In the genomic region with DNA sequence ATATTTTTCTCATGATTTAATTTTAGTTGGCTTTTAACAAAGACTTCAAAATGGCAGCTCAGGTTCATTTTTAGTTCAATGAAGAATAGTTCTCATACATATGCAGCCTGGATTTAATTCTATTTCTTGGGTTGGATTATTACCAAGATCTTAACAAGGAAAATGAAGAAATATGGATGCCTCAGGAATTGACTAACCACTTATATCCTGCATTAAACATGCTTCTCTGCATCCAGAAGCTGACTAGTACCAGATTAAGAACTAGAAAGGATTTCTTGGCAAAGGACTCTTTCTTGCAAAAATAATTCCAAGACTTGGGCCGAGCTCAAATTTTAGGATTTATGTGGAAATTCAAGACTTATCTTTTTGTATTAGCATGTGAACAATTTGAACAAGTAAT, we compare ENCODE assay signal across 21 cellular contexts.
"Had no signal": no experiment of that assay in that cellular context is flagged by ENCODE, and none has a peak within 500 bp of the region (broad histone marks: within the 10 kb centered on the region; RNA-seq: fewer than 3 reads in every experiment).

No MANE protein-coding gene starts in this region.

- H3K36me3 ChIP-seq: heart right ventricle, left ventricle myocardium inferior, neutrophil, right lobe of liver, transverse colon had no signal

- H3K27me3 ChIP-seq: heart right ventricle, neutrophil, right lobe of liver, testis, transverse colon had no signal

- H3K27ac ChIP-seq: heart right ventricle, left ventricle myocardium inferior, neutrophil, right lobe of liver, testis, transverse colon had no signal

- H3K9me3 ChIP-seq: heart right ventricle, left ventricle myocardium inferior, neutrophil, right lobe of liver, testis, transverse colon had no signal

- ATAC-seq: activated CD8-positive, alpha-beta T cell treated with anti-CD3 and anti-CD28 coated beads for 36 hours; activated naive CD8-positive, alpha-beta T cell treated with anti-CD3 and anti-CD28 coated beads, Interleukin-2, amount 50 U/mL, for 24 hours; esophagus mucosa; heart right ventricle; right lobe of liver; stimulated activated naive CD8-positive, alpha-beta T cell treated with anti-CD3 and anti-CD28 coated beads, Interleukin-15, Interleukin-2, amounts not matched to agents 100 U/mL and 50 U/mL, for 24 hours had no signal

- H3K4me1 ChIP-seq: testis had no signal

- DNase-seq: activated B cell treated with CpG ODN at 0.5 μM for 24 hours; activated CD4-positive, alpha-beta T cell treated with anti-CD3 and anti-CD28 coated beads, Interleukin-2, amount 50 U/mL, for 1 hour; activated CD8-positive, alpha-beta T cell treated with anti-CD3 and anti-CD28 coated beads for 36 hours; activated naive CD8-positive, alpha-beta T cell treated with anti-CD3 and anti-CD28 coated beads, Interleukin-2, amount 50 U/mL, for 24 hours; activated T-cell treated with anti-CD3 and anti-CD28 coated beads, Interleukin-2, amount 50 U/mL, for 48 hours; endodermal cell; foreskin melanocyte; heart right ventricle; kidney glomerular epithelial cell; left ventricle myocardium inferior; mesendoderm; nephron progenitor cell; right lobe of liver; stimulated activated CD4-positive, alpha-beta T cell treated with anti-CD3 and anti-CD28 coated beads, Interleukin-12 subunit alpha, Interleukin-12 subunit beta, amount 100 ng/mL, for 4 hours; stimulated activated CD4-positive, alpha-beta T cell treated with anti-CD3 and anti-CD28 coated beads, Interleukin-4, amount 100 ng/mL, for 1 hour; stimulated activated naive CD8-positive, alpha-beta T cell treated with anti-CD3 and anti-CD28 coated beads, Interleukin-15, Interleukin-2, amounts not matched to agents 100 U/mL and 50 U/mL, for 24 hours; testis; transverse colon had no signal

- H3K4me3 ChIP-seq: heart right ventricle, left ventricle myocardium inferior, lung, right lobe of liver, testis, transverse colon had no signal
